8 cellular contexts compared by ENCODE assay signal in the genomic region with DNA sequence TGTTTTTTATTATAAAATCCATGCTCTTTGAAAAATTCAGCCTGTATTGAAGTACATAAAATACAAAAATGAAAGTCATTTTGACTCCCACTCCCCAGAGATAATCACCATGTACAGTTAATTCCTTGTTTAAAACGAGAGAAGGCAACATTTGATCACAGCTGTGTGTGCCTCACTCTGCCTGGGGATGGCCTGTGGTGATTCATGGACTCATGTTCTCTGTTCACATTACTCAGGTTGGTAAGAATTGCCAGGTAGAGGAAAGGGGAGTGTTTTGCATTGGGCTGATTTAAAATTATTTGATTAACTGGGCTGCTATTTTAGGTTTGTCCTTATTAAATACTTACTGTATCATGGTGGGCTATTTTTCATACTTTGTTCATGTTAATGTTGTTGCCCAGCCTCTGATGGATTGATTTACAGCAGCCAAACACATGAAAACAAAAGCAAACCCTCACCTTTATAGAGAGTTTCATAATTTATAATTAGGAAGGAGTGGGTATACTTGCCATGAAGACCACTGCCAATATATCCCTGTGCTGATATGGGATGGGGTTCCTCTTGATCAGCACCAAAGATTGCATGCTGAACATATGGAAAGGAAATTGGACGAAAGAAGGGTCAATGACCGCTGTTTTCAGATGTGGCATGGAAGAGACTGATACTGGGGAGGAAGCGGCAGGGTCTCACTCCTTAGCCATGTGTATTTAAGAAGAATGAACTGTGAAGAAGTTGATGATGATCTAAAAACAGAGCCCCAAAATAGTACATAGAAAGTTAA. TPM values are rescaled to one million over a fixed set of nuclear protein-coding genes. Genes with fewer than 3 reads are reported as not detected.
DNase-seq lines count a peak whose midpoint lies in the region; ATAC-seq and TF ChIP-seq lines count a peak whose summit lies in the region.

No MANE protein-coding gene starts in this region.

- H3K36me3 ChIP-seq in heart right ventricle: no peaks in the 10 kb centered on the region
- H3K36me3 ChIP-seq in heart left ventricle: no peaks in the 10 kb centered on the region

- H3K4me1 ChIP-seq in heart right ventricle (peaks cover 9 to 72% (median 69%) of the 10 kb centered on the region in 9 donors), heart left ventricle (peaks cover 2 to 72% (median 57%) of the 10 kb centered on the region in 12 donors)

- no peak for TF ChIP-seq POLR2A in heart left ventricle (IDR thresholded peaks at IDR 0.05)

- H3K4me3 ChIP-seq in heart right ventricle: peak overlapping the region in 2 of 10 donors; percentile 67 to 80
- peak overlapping the region in 2 of 12 donors; percentile 80 to 97 for H3K4me3 ChIP-seq in heart left ventricle

- H3K36me3 Mint-ChIP-seq in activated T-cell treated with anti-CD3 and anti-CD28 coated beads, Interleukin-2, amount 50 U/mL, for 4 hours (ENCODE audit: insufficient read depth): no peaks in the 10 kb centered on the region
- H3K36me3 Mint-ChIP-seq in type B pancreatic cell: peaks cover 3% of the 10 kb centered on the region

- peak overlapping the region in 6 of 10 donors; percentile 2 to 100 (median 98) for H3K27ac ChIP-seq in heart right ventricle
- H3K27ac ChIP-seq in heart left ventricle: peak overlapping the region in 3 of 12 donors; percentile 45 to 100 (median 98)

- intact Hi-C loops in heart right ventricle (cut with DNase I) (loop anchor here in 1 of 10 donors (10.0 kb wide), 1 partner anchor 163 kb away; no protein-coding TSS in a partner anchor), heart left ventricle (cut with DNase I) (loop anchor here in 1 of 10 donors (10.0 kb wide), 1 partner anchor 163 kb away; no protein-coding TSS in a partner anchor)

- peaks cover 71% of the 10 kb centered on the region for H3K4me1 Mint-ChIP-seq in activated T-cell treated with anti-CD3 and anti-CD28 coated beads, Interleukin-2, amount 50 U/mL, for 4 hours (ENCODE audit: low read depth)
- H3K4me1 Mint-ChIP-seq in type B pancreatic cell (ENCODE audit: unreplicated experiment): peaks cover 54% of the 10 kb centered on the region

- H3K4me3 Mint-ChIP-seq in activated T-cell treated with anti-CD3 and anti-CD28 coated beads, Interleukin-2, amount 50 U/mL, for 4 hours: peak overlapping the region; percentile 88
- H3K4me3 Mint-ChIP-seq in type B pancreatic cell: peak overlapping the region; percentile 93

- H3K27me3 Mint-ChIP-seq in activated T-cell treated with anti-CD3 and anti-CD28 coated beads, Interleukin-2, amount 50 U/mL, for 4 hours (ENCODE audit: low read depth): no peaks in the 10 kb centered on the region
- H3K27me3 Mint-ChIP-seq in type B pancreatic cell: no peaks in the 10 kb centered on the region

- H3K9me3 ChIP-seq in heart right ventricle (no peaks in the 10 kb centered on the region), heart left ventricle (no peaks in the 10 kb centered on the region)

- H3K27ac Mint-ChIP-seq in type B pancreatic cell: peak overlapping the region; percentile 56

- H3K27me3 ChIP-seq in heart right ventricle (no peaks in the 10 kb centered on the region), heart left ventricle (no peaks in the 10 kb centered on the region)

- H3K9me3 Mint-ChIP-seq in activated T-cell treated with anti-CD3 and anti-CD28 coated beads, Interleukin-2, amount 50 U/mL, for 4 hours: no peaks in the 10 kb centered on the region
- H3K9me3 Mint-ChIP-seq in type B pancreatic cell: no peaks in the 10 kb centered on the region

- DNase-seq in heart right ventricle: no peak
- no peak for DNase-seq in heart left ventricle
- DNase-seq in activated T-cell treated with anti-CD3 and anti-CD28 coated beads, Interleukin-2, amount 50 U/mL, for 4 hours: peak; percentile 37
- DNase-seq in iris pigment epithelial cell (ENCODE audit: low read depth): peak; percentile 67
- no peak for DNase-seq in type B pancreatic cell (ENCODE audit: extremely low spot score, unreplicated experiment)
- DNase-seq in NCI-H2171 treated with DMSO at 0.1 percent for 48 hours (lab: John Stamatoyannopoulos, UW): no peak

- TF ChIP-seq CTCF in heart right ventricle (IDR thresholded peaks at IDR 0.05) (no peak), heart left ventricle (IDR thresholded peaks at IDR 0.05) (no peak), type B pancreatic cell (conservative IDR thresholded peaks at IDR 0.05) (no peak)

- WGBS in heart right ventricle, 2 donors: 67 to 71% methylated on average over 4 of the region's 4 CpGs
- 68 to 73% (median 71%) methylated on average over 4 of the region's 4 CpGs for WGBS in heart left ventricle, 4 donors

- ATAC-seq in heart right ventricle (no peak), heart left ventricle (no peak), HG02642 (IDR thresholded peaks at IDR 0.05; ENCODE audit: poor library complexity, unreplicated experiment) (no peak), HG03342 (IDR thresholded peaks at IDR 0.05; ENCODE audit: unreplicated experiment) (no peak)
- ATAC-seq in activated T-cell treated with anti-CD3 and anti-CD28 coated beads, Interleukin-2, amount 50 U/mL, for 4 hours: no peak

RNA-seq across cellular contexts. Expression of gene ZBTB1, which starts 3.0 kb away (rescaled TPM):
- total RNA-seq in heart right ventricle (10 to 100 TPM; 17.4 to 26.4 (median 20.6) TPM), heart left ventricle (10 to 100 TPM; 16.2 to 29.5 (median 21.2) TPM), type B pancreatic cell (ENCODE audit: low replicate concordance) (33.5 and 43.2 TPM in 2 replicates)
- polyA plus RNA-seq in heart right ventricle (10 to 100 TPM in 1 of 2 donors, 1 to 10 TPM in 1; 5.6 to 26.0 TPM), heart left ventricle (10 to 100 TPM in 1 of 2 donors, 1 to 10 TPM in 1; 9.0 to 11.5 TPM)
- 10 to 100 TPM; 24.0 to 28.5 (median 27.1) TPM for total RNA-seq in activated T-cell treated with anti-CD3 and anti-CD28 coated beads, Interleukin-2, amount 50 U/mL, for 4 hours

RNA-seq across cellular contexts. Expression of gene ZBTB25, which starts 3.9 kb away (rescaled TPM):
- 10 to 100 TPM; 17.4 to 24.7 (median 21.2) TPM for total RNA-seq in heart right ventricle
- polyA plus RNA-seq in heart right ventricle: 10 to 100 TPM in 1 of 2 donors, 1 to 10 TPM in 1; 3.0 to 13.5 TPM
- 10 to 100 TPM; 12.5 to 28.0 (median 19.0) TPM for total RNA-seq in heart left ventricle
- polyA plus RNA-seq in heart left ventricle: 10 to 100 TPM in 1 of 2 donors, 1 to 10 TPM in 1; 4.0 to 10.0 TPM
- 10 to 100 TPM; 12.8 to 13.5 (median 13.1) TPM for total RNA-seq in activated T-cell treated with anti-CD3 and anti-CD28 coated beads, Interleukin-2, amount 50 U/mL, for 4 hours
- total RNA-seq in type B pancreatic cell (ENCODE audit: low replicate concordance): 7.6 and 11.3 TPM in 2 replicates

RNA-seq across cellular contexts. Expression of gene HSPA2, which starts 33.0 kb away (rescaled TPM):
- total RNA-seq in heart right ventricle (10 to 100 TPM in 9 of 10 donors, 1 to 10 TPM in 1; 9.4 to 77.6 (median 34.8) TPM), heart left ventricle (10 to 100 TPM in 8 of 9 donors, 1 to 10 TPM in 1; 9.6 to 96.0 (median 22.9) TPM), type B pancreatic cell (ENCODE audit: low replicate concordance) (1.5 and 1.9 TPM in 2 replicates)
- polyA plus RNA-seq in heart right ventricle (10 to 100 TPM in 1 of 2 donors, 1 to 10 TPM in 1; 2.6 to 10.3 TPM), heart left ventricle (10 to 100 TPM in 1 of 2 donors, 1 to 10 TPM in 1; 3.2 to 25.0 TPM)
- total RNA-seq in activated T-cell treated with anti-CD3 and anti-CD28 coated beads, Interleukin-2, amount 50 U/mL, for 4 hours: 1 to 10 TPM; 1.4 to 1.8 (median 1.4) TPM

RNA-seq across cellular contexts. Expression of gene PPP1R36, which starts 42.2 kb away (rescaled TPM):
- total RNA-seq in heart right ventricle (under 1 TPM in 8 of 10 donors, not detected in 2; 0.20 to 0.85 (median 0.49) TPM), heart left ventricle (1 to 10 TPM in 1 of 9 donors, under 1 TPM in 3, not detected in 5; 0.39 to 1.0 (median 0.62) TPM), type B pancreatic cell (ENCODE audit: low replicate concordance) (0.57 and 0.70 TPM in 2 replicates)
- polyA plus RNA-seq in heart right ventricle (under 1 TPM; 0.07 to 0.59 TPM), heart left ventricle (under 1 TPM; 0.11 to 0.30 TPM)
- total RNA-seq in activated T-cell treated with anti-CD3 and anti-CD28 coated beads, Interleukin-2, amount 50 U/mL, for 4 hours: not detected

RNA-seq across cellular contexts. Expression of gene AKAP5, which starts 42.3 kb away (rescaled TPM):
- total RNA-seq in heart right ventricle (under 1 TPM; 0.12 to 0.51 (median 0.20) TPM), heart left ventricle (under 1 TPM in 8 of 9 donors, not detected in 1; 0.12 to 0.61 (median 0.21) TPM), type B pancreatic cell (ENCODE audit: low replicate concordance) (0.52 and 1.4 TPM in 2 replicates)
- polyA plus RNA-seq in heart right ventricle (under 1 TPM; 0.07 to 0.09 TPM), heart left ventricle (under 1 TPM; 0.08 TPM)
- total RNA-seq in activated T-cell treated with anti-CD3 and anti-CD28 coated beads, Interleukin-2, amount 50 U/mL, for 4 hours: under 1 TPM; 0.65 to 0.83 (median 0.69) TPM

Comparison
In these comparisons a context has a peak if more than half of its experiments do, and no peak if none do; other contexts are left out.
1. DNase-seq: peak in activated T-cell treated with anti-CD3 and anti-CD28 coated beads, Interleukin-2, amount 50 U/mL, for 4 hours (single experiment) and iris pigment epithelial cell (single experiment); none in heart right ventricle (0 of 2), heart left ventricle (0 of 5), type B pancreatic cell (single experiment) and NCI-H2171 treated with DMSO at 0.1 percent for 48 hours (single experiment).